8 cellular contexts compared by ENCODE assay signal in genomic region chr2:216371756-216372702, GRCh38. TPM values are rescaled to one million over a fixed set of nuclear protein-coding genes. Genes with fewer than 3 reads are reported as not detected.
DNase-seq lines count a peak whose midpoint lies in the region; ATAC-seq and TF ChIP-seq lines count a peak whose summit lies in the region.

Gene MARCHF4 (minus strand): TSS chr2:216372483. CDS start chr2:216370260, 2,223 bp downstream.

- no peak for TF ChIP-seq CTCF in GM06990 (IDR thresholded peaks at IDR 0.05; ENCODE audit: insufficient read depth, low read length, poor library complexity, severe bottlenecking)

- H3K27me3 ChIP-seq in GM06990 (replicated peaks; ENCODE audit: control insufficient read depth, insufficient read depth, low read length), result peaks cover under 1% of the 10 kb centered on the region; the same call in 1 of the 2 replicates

- no peak for ATAC-seq in GM18907 (IDR thresholded peaks at IDR 0.05; ENCODE audit: unreplicated experiment)
- ATAC-seq in HG03039 (IDR thresholded peaks at IDR 0.05; ENCODE audit: unreplicated experiment), result no peak

- no peak within 1 kb of the TSS for H3K4me3 ChIP-seq in GM06990 (replicated peaks; ENCODE audit: low read depth, low read length)

- peak; percentile 51 for DNase-seq in GM06990 (ENCODE audit: extremely low read depth, insufficient read length)
- DNase-seq in NCI-H2081 treated with DMSO at 0.1 percent for 48 hours (lab: John Stamatoyannopoulos, UW), result peak; percentile 52
- peak; percentile 73 for DNase-seq in activated CD4-positive, alpha-beta T cell treated with anti-CD3 and anti-CD28 coated beads for 48 hours
- DNase-seq in cerebellum (ENCODE audit: low spot score), result peak; percentile 24
- DNase-seq in iris pigment epithelial cell (ENCODE audit: low read depth), result peak; percentile 89
- DNase-seq in stimulated activated CD4-positive, alpha-beta T cell treated with anti-CD3 and anti-CD28 coated beads, Interleukin-12 subunit alpha, Interleukin-12 subunit beta, amount 100 ng/mL, for 24 hours (ENCODE audit: low read depth in 2 of 2), result peak; percentile 19 to 54

- H3K36me3 ChIP-seq in GM06990 (ENCODE audit: control insufficient read depth, insufficient read depth, low read length), result no peaks in the 10 kb centered on the region

RNA-seq across cellular contexts. Expression of gene MARCHF4, which starts in this region (rescaled TPM):
- 7.3 TPM for total RNA-seq in cerebellum

Comparison
In these comparisons a context has a peak if more than half of its experiments do, and no peak if none do; other contexts are left out.
1. DNase-seq: peak in every context shown above with its lines; median percentile 89 in iris pigment epithelial cell; 73 in activated CD4-positive, alpha-beta T cell treated with anti-CD3 and anti-CD28 coated beads for 48 hours; 52 in NCI-H2081 treated with DMSO at 0.1 percent for 48 hours; 51 in GM06990; 36 in stimulated activated CD4-positive, alpha-beta T cell treated with anti-CD3 and anti-CD28 coated beads, Interleukin-12 subunit alpha, Interleukin-12 subunit beta, amount 100 ng/mL, for 24 hours; 24 in cerebellum.